Comparison of ENCODE assay signal across 8 cellular contexts in genomic region chr15:31013863-31014607, GRCh38. TPM values are rescaled to one million over a fixed set of nuclear protein-coding genes. Genes with fewer than 3 reads are reported as not detected.
DNase-seq lines count a peak whose midpoint lies in the region; ATAC-seq lines count a peak whose summit lies in the region.
"Had no signal": no experiment of that assay in that cellular context is flagged by ENCODE, and none has a peak within 500 bp of the region (broad histone marks: within the 10 kb centered on the region; RNA-seq: fewer than 3 reads in every experiment).

No MANE protein-coding gene starts in this region.

- peak overlapping the region; percentile 22 to 80 (median 62) for H3K4me3 Mint-ChIP-seq in naive B cell
- H3K4me3 Mint-ChIP-seq in activated T-helper 2 cell treated with anti-CD3 and anti-CD28 coated beads, Interferon-gamma antibody, Interleukin-2, Interleukin-4, amounts not matched to agents 10 μg/mL and 5 μg/mL and 100 μg/mL, durations not matched to agents 14 hours and 24 hours and 36 hours (ENCODE audit: low read depth) = no peak overlapping the region
- H3K4me3 Mint-ChIP-seq: neural crest cell had no signal

- ATAC-seq in GM18868 (IDR thresholded peaks at IDR 0.05; ENCODE audit: unreplicated experiment) (peak; percentile 95), GM21786 (IDR thresholded peaks at IDR 0.05; ENCODE audit: unreplicated experiment) (peak; percentile 94), naive B cell (ENCODE audit: low read depth in 2 of 2) (peak; percentile 98 to 99)

- H3K4me1 Mint-ChIP-seq in naive B cell = peaks cover 43 to 56% (median 43%) of the 10 kb centered on the region in 3 donors
- H3K4me1 Mint-ChIP-seq in activated T-helper 2 cell treated with anti-CD3 and anti-CD28 coated beads, Interferon-gamma antibody, Interleukin-2, Interleukin-4, amounts not matched to agents 10 μg/mL and 5 μg/mL and 100 μg/mL, durations not matched to agents 14 hours and 24 hours and 36 hours (ENCODE audit: low read depth) = peaks cover 11% of the 10 kb centered on the region
- H3K4me1 Mint-ChIP-seq: neural crest cell had no signal

- H3K36me3 Mint-ChIP-seq in naive B cell = peaks cover 8 to 34% of the 10 kb centered on the region in 2 donors
- H3K36me3 Mint-ChIP-seq in activated T-helper 2 cell treated with anti-CD3 and anti-CD28 coated beads, Interferon-gamma antibody, Interleukin-2, Interleukin-4, amounts not matched to agents 10 μg/mL and 5 μg/mL and 100 μg/mL, durations not matched to agents 14 hours and 24 hours and 36 hours (ENCODE audit: low read depth) = peaks cover 9% of the 10 kb centered on the region

- DNase-seq in MV-4-11 (lab: John Stamatoyannopoulos, UW) (peak; percentile 83), naive B cell (peak; percentile 50), COR-L47 (lab: John Stamatoyannopoulos, UW) (no peak), NCI-H2196 treated with DMSO at 0.1 percent for 48 hours (lab: John Stamatoyannopoulos, UW; ENCODE audit: unreplicated experiment) (no peak)
- DNase-seq in activated T-helper 2 cell treated with anti-CD3 and anti-CD28 coated beads, Interferon-gamma antibody, Interleukin-2, Interleukin-4, amounts not matched to agents 10 μg/mL and 5 μg/mL and 100 μg/mL, durations not matched to agents 14 hours and 24 hours and 36 hours (ENCODE audit: low spot score) = no peak

- peak overlapping the region; percentile 75 to 96 (median 91) for H3K27ac Mint-ChIP-seq in naive B cell
- H3K27ac Mint-ChIP-seq in activated T-helper 2 cell treated with anti-CD3 and anti-CD28 coated beads, Interferon-gamma antibody, Interleukin-2, Interleukin-4, amounts not matched to agents 10 μg/mL and 5 μg/mL and 100 μg/mL, durations not matched to agents 14 hours and 24 hours and 36 hours = no peak overlapping the region

- intact Hi-C loops in activated T-helper 2 cell treated with anti-CD3 and anti-CD28 coated beads, Interferon-gamma antibody, Interleukin-2, Interleukin-4, amounts not matched to agents 10 μg/mL and 5 μg/mL and 100 μg/mL, durations not matched to agents 14 hours and 24 hours and 36 hours (cut with micrococcal nuclease) = no loop called here

- peaks cover 10 to 34% (median 21%) of the 10 kb centered on the region in 7 donors for H3K9me3 Mint-ChIP-seq in naive B cell
- peaks cover 20% of the 10 kb centered on the region for H3K9me3 Mint-ChIP-seq in activated T-helper 2 cell treated with anti-CD3 and anti-CD28 coated beads, Interferon-gamma antibody, Interleukin-2, Interleukin-4, amounts not matched to agents 10 μg/mL and 5 μg/mL and 100 μg/mL, durations not matched to agents 14 hours and 24 hours and 36 hours

- H3K27me3 Mint-ChIP-seq in naive B cell = no peaks in the 10 kb centered on the region
- peaks cover 16% of the 10 kb centered on the region for H3K27me3 Mint-ChIP-seq in activated T-helper 2 cell treated with anti-CD3 and anti-CD28 coated beads, Interferon-gamma antibody, Interleukin-2, Interleukin-4, amounts not matched to agents 10 μg/mL and 5 μg/mL and 100 μg/mL, durations not matched to agents 14 hours and 24 hours and 36 hours (ENCODE audit: low read depth)

RNA-seq across cellular contexts. Expression of gene MTMR10, which starts 22.6 kb away (rescaled TPM):
- polyA plus RNA-seq in naive B cell (ENCODE audit: low read depth in 6 of 6) = 10 to 100 TPM in 5 of 6 donors, 1 to 10 TPM in 1; 2.7 to 43.0 (median 17.1) TPM
- 12.2 and 14.1 TPM in 2 replicates for total RNA-seq in activated T-helper 2 cell treated with anti-CD3 and anti-CD28 coated beads, Interferon-gamma antibody, Interleukin-2, Interleukin-4, amounts not matched to agents 10 μg/mL and 5 μg/mL and 100 μg/mL, durations not matched to agents 14 hours and 24 hours and 36 hours

Comparison
In these comparisons a context has a peak if more than half of its experiments do, and no peak if none do; other contexts are left out.
1. DNase-seq: peak in MV-4-11 (single experiment) and naive B cell (single experiment); none in COR-L47 (single experiment), NCI-H2196 treated with DMSO at 0.1 percent for 48 hours (single experiment) and activated T-helper 2 cell treated with anti-CD3 and anti-CD28 coated beads, Interferon-gamma antibody, Interleukin-2, Interleukin-4, amounts not matched to agents 10 μg/mL and 5 μg/mL and 100 μg/mL, durations not matched to agents 14 hours and 24 hours and 36 hours (single experiment).
2. Peak in every context shown above with its lines, with median percentiles within 50 percentile points of each other: ATAC-seq.